ENCODE assay signal across 7 cellular contexts in the genomic region with DNA sequence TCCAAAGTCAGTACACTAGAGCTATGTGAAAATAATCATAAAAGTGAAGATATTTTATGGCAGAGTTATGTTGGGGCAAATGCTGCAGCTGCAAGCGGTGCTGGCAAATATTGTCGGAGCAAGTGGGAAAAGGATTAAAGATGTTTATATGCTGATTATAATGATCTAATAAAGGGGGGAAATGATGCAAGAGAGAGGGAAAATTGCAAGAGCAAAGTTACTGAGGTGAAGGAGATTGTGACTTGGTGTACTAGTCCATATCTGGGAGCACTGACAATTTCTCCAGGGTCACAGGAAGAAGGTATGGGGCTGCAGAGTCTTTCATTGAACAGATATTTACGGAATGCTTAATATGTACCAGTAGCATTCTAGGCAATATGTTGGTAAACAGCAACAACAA.
"Had no signal": no experiment of that assay in that cellular context is flagged by ENCODE, and none has a peak within 500 bp of the region (broad histone marks: within the 10 kb centered on the region; RNA-seq: fewer than 3 reads in every experiment).

No MANE protein-coding gene starts in this region.

- ATAC-seq: GM23338, HepG2 had no signal

- H3K27ac ChIP-seq: HL-60 had no signal

- H3K4me3 ChIP-seq: GM23338 had no signal

- DNase-seq: H9, HCEC 1CT, KG1 had no signal

- H3K4me2 ChIP-seq: GM23338 had no signal

- H2AFZ ChIP-seq: GM23338 had no signal

- FAIRE-seq: H1, HepG2 had no signal
